15 cellular contexts compared by ENCODE assay signal in the genomic region with DNA sequence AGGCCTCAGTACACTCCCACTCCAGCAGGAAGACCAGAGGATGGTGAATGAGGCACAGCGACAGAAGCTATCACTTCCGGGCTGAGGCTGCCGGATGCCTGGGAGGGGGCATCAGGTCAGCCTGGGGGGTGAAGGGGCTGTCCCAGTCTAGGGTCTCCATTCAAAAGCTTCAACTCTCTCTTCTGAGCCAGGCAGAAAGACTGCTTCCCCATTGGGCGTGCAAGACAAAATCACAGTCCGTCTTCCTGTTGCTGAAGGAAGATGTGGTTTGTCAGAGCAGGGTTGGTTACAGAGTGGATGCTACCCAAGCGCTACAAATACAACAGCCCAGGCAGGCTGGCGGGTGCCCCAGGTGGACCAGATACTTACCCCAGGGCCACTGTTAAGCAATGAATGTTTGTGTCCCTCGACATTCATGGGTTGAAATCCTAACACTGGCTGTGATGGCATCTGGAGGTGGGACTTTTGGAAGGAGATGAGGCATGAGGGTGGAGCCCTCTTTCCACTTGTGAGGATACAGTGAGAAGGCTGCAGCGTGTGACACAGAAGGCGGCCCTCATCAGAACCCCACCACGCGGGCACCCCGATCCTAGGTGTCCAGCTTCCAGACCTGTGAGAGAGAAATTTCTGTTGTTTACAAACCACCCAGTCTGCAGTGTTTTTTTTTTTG. TPM values are rescaled to one million over a fixed set of nuclear protein-coding genes. Genes with fewer than 3 reads are reported as not detected.
A peak's percentile ranks its signal among the peaks of the same experiment; 100 is the strongest.
DNase-seq lines count a peak whose midpoint lies in the region; ATAC-seq, FAIRE-seq and TF ChIP-seq lines count a peak whose summit lies in the region.
"Had no signal": no experiment of that assay in that cellular context is flagged by ENCODE, and none has a peak within 500 bp of the region (broad histone marks: within the 10 kb centered on the region; RNA-seq: fewer than 3 reads in every experiment).

No MANE protein-coding gene starts in this region.

- H3K4me2 ChIP-seq in smooth muscle cell = no peak overlapping the region

- H3K4me1 Mint-ChIP-seq in CD14-positive monocyte = peaks cover 43% of the 10 kb centered on the region
- H3K4me1 Mint-ChIP-seq in activated CD8-positive, alpha-beta T cell treated with anti-CD3 and anti-CD28 coated beads for 36 hours (ENCODE audit: low read depth) = peaks cover 15% of the 10 kb centered on the region

- H3K9ac ChIP-seq in smooth muscle cell (ENCODE audit: low read depth) = no peak overlapping the region

- H3K27me3 Mint-ChIP-seq in CD14-positive monocyte (ENCODE audit: low read depth in 3 of 3) = peaks cover 0 to 4% (median 3%) of the 10 kb centered on the region in 3 donors
- H3K27me3 Mint-ChIP-seq in activated CD8-positive, alpha-beta T cell treated with anti-CD3 and anti-CD28 coated beads for 36 hours = no peaks in the 10 kb centered on the region

- peak overlapping the region; percentile 68 to 89 (median 89) for H3K27ac Mint-ChIP-seq in CD14-positive monocyte
- peak overlapping the region; percentile 73 for H3K27ac Mint-ChIP-seq in activated CD8-positive, alpha-beta T cell treated with anti-CD3 and anti-CD28 coated beads for 36 hours

- H3K27me3 ChIP-seq in smooth muscle cell (ENCODE audit: low read depth) = no peaks in the 10 kb centered on the region
- peaks cover 8% of the 10 kb centered on the region for H3K27me3 ChIP-seq in foreskin keratinocyte
- H3K27me3 ChIP-seq: esophagus muscularis mucosa had no signal

- no peaks in the 10 kb centered on the region for H3K36me3 ChIP-seq in smooth muscle cell (ENCODE audit: low read depth)
- H3K36me3 ChIP-seq: esophagus muscularis mucosa had no signal

- POLR2A ChIA-PET in activated CD8-positive, alpha-beta T cell treated with anti-CD3 and anti-CD28 coated beads for 36 hours (lab: Charles Lee) = interaction anchor here (1.0 kb wide), 1 partner anchor 128 kb away, joined by 3 read pairs; no protein-coding TSS in a partner anchor

- CTCF ChIA-PET in activated CD8-positive, alpha-beta T cell treated with anti-CD3 and anti-CD28 coated beads for 36 hours (lab: Charles Lee) = no interaction called here

- no peaks in the 10 kb centered on the region for H3K79me2 ChIP-seq in smooth muscle cell (ENCODE audit: low read depth)

- intact Hi-C loops in CD14-positive monocyte (cut with micrococcal nuclease) = no loop called here
- intact Hi-C loops in activated CD8-positive, alpha-beta T cell treated with anti-CD3 and anti-CD28 coated beads for 36 hours (cut with micrococcal nuclease) = no loop called here

- no peak for TF ChIP-seq CTCF in CD14-positive monocyte (IDR thresholded peaks at IDR 0.05)
- TF ChIP-seq CTCF in activated CD8-positive, alpha-beta T cell treated with anti-CD3 and anti-CD28 coated beads for 36 hours (IDR thresholded peaks at IDR 0.05) = no peak
- TF ChIP-seq CTCF in smooth muscle cell (IDR thresholded peaks at IDR 0.05; ENCODE audit: borderline replicate concordance, insufficient read depth, poor library complexity, severe bottlenecking) = no peak
- TF ChIP-seq CTCF in foreskin keratinocyte (conservative IDR thresholded peaks at IDR 0.05) = no peak

- H3F3A ChIP-seq in smooth muscle cell (ENCODE audit: low read depth) = no peaks in the 10 kb centered on the region

- H3K4me3 Mint-ChIP-seq in CD14-positive monocyte = peak overlapping the region in 1 of 2 donors; percentile 70
- H3K4me3 Mint-ChIP-seq in activated CD8-positive, alpha-beta T cell treated with anti-CD3 and anti-CD28 coated beads for 36 hours = no peak overlapping the region

- DNase-seq in CD14-positive monocyte (ENCODE audit: low spot score) = no peak
- peak; percentile 41 for DNase-seq in Jurkat, Clone E6-1 (ENCODE audit: low read depth, low spot score)
- DNase-seq in activated CD8-positive, alpha-beta T cell treated with anti-CD3 and anti-CD28 coated beads for 36 hours = peak; percentile 46
- peak; percentile 44 for DNase-seq in germinal center (ENCODE audit: low spot score)
- DNase-seq in hepatic stellate cell (ENCODE audit: low spot score) = no peak
- DNase-seq in smooth muscle cell (lab: John Stamatoyannopoulos, UW; ENCODE audit: unreplicated experiment) = no peak
- DNase-seq in GM12892 (ENCODE audit: insufficient read length) = no peak
- DNase-seq in foreskin keratinocyte = no peak
- DNase-seq: right cardiac atrium, SHP77 treated with DMSO at 0.1 percent for 48 hours had no signal

- H3K36me3 Mint-ChIP-seq in CD14-positive monocyte = peaks cover 0 to 3% of the 10 kb centered on the region in 2 donors
- no peaks in the 10 kb centered on the region for H3K36me3 Mint-ChIP-seq in activated CD8-positive, alpha-beta T cell treated with anti-CD3 and anti-CD28 coated beads for 36 hours (ENCODE audit: low read depth)

- peak overlapping the region; percentile 9; the same call in 1 of the 2 replicates for H3K4me3 ChIP-seq in Jurkat, Clone E6-1 (ENCODE audit: low read length)
- H3K4me3 ChIP-seq in smooth muscle cell = no peak overlapping the region
- H3K4me3 ChIP-seq: esophagus muscularis mucosa had no signal

- WGBS in smooth muscle cell (ENCODE audit: low lambda C conversion rate) = 93% methylated on average over 13 of the region's 13 CpGs

- peak; percentile 78 for ATAC-seq in activated CD8-positive, alpha-beta T cell treated with anti-CD3 and anti-CD28 coated beads for 36 hours
- no peak for ATAC-seq in foreskin keratinocyte
- ATAC-seq: right cardiac atrium had no signal

- H3K9me3 Mint-ChIP-seq in CD14-positive monocyte = no peaks in the 10 kb centered on the region
- no peaks in the 10 kb centered on the region for H3K9me3 Mint-ChIP-seq in activated CD8-positive, alpha-beta T cell treated with anti-CD3 and anti-CD28 coated beads for 36 hours

- H3K9me3 ChIP-seq in smooth muscle cell (replicated peaks; ENCODE audit: low read depth) = no peaks in the 10 kb centered on the region
- H3K9me3 ChIP-seq: esophagus muscularis mucosa had no signal

- H2AFZ ChIP-seq in smooth muscle cell (ENCODE audit: low read depth) = no peak overlapping the region

- H4K20me1 ChIP-seq in smooth muscle cell (ENCODE audit: low read depth) = no peaks in the 10 kb centered on the region

- H3K4me1 ChIP-seq in smooth muscle cell (ENCODE audit: low read depth) (no peaks in the 10 kb centered on the region), foreskin keratinocyte (no peaks in the 10 kb centered on the region)
- H3K4me1 ChIP-seq: esophagus muscularis mucosa had no signal

- no peak for FAIRE-seq in GM12892 (lab: Jason Lieb, UNC)

- no peak for TF ChIP-seq POLR2A in GM12892 (IDR thresholded peaks at IDR 0.05; ENCODE audit: low read depth, low read length)

- no peak overlapping the region for H3K27ac ChIP-seq in smooth muscle cell (ENCODE audit: low read depth)
- no peak overlapping the region for H3K27ac ChIP-seq in foreskin keratinocyte
- H3K27ac ChIP-seq: C4-2B, esophagus muscularis mucosa had no signal

RNA-seq across cellular contexts. Expression of a gene that starts 12.0 kb away (rescaled TPM):
- polyA plus RNA-seq in CD14-positive monocyte (10 to 100 TPM; 14.0 to 19.0 TPM), smooth muscle cell (not detected in 2 replicates), foreskin keratinocyte (not detected in 2 replicates)
- polyA plus RNA-seq in Jurkat, Clone E6-1 (2012; ENCODE audit: insufficient read depth, insufficient read length) = not detected
- not detected for total RNA-seq in activated CD8-positive, alpha-beta T cell treated with anti-CD3 and anti-CD28 coated beads for 36 hours
- total RNA-seq in smooth muscle cell (not detected in 2 replicates), foreskin keratinocyte (not detected in 2 replicates)
- polyA plus RNA-seq in GM12892 (2012; ENCODE audit: missing spikeins) = not detected
- total RNA-seq: activated CD8-positive, alpha-beta memory T cell treated with anti-CD3 and anti-CD28 coated beads for 36 hours; esophagus muscularis mucosa; mesenteric fat pad; NCI-H460; right cardiac atrium had no signal
- polyA plus RNA-seq: right cardiac atrium had no signal

RNA-seq across cellular contexts. Expression of a gene that starts 13.0 kb away (rescaled TPM):
- polyA plus RNA-seq in CD14-positive monocyte (10 to 100 TPM; 20.0 to 27.9 TPM), smooth muscle cell (60.3 and 114 TPM in 2 replicates), foreskin keratinocyte (7.0 and 7.5 TPM in 2 replicates)
- 29.1 TPM for polyA plus RNA-seq in Jurkat, Clone E6-1 (2012; ENCODE audit: insufficient read depth, insufficient read length)
- 10 to 100 TPM; 30.6 to 32.4 TPM for total RNA-seq in activated CD8-positive, alpha-beta T cell treated with anti-CD3 and anti-CD28 coated beads for 36 hours
- total RNA-seq in smooth muscle cell (36.1 and 36.6 TPM in 2 replicates), foreskin keratinocyte (12.8 and 15.5 TPM in 2 replicates)
- 42.4 TPM for polyA plus RNA-seq in GM12892 (2012; ENCODE audit: missing spikeins)

RNA-seq across cellular contexts. Expression of a gene that starts 56.1 kb away (rescaled TPM):
- polyA plus RNA-seq in CD14-positive monocyte = 10 to 100 TPM; 14.0 to 15.6 TPM
- 53.0 TPM for polyA plus RNA-seq in Jurkat, Clone E6-1 (2012; ENCODE audit: insufficient read depth, insufficient read length)
- total RNA-seq in activated CD8-positive, alpha-beta T cell treated with anti-CD3 and anti-CD28 coated beads for 36 hours = 10 to 100 TPM; 38.4 to 40.4 TPM
- total RNA-seq in smooth muscle cell = 35.9 and 44.8 TPM in 2 replicates
- 37.6 and 49.0 TPM in 2 replicates for polyA plus RNA-seq in smooth muscle cell
- polyA plus RNA-seq in GM12892 (2012; ENCODE audit: missing spikeins) = 32.5 TPM
- 108 and 112 TPM in 2 replicates for total RNA-seq in foreskin keratinocyte
- 93.5 and 102 TPM in 2 replicates for polyA plus RNA-seq in foreskin keratinocyte

Comparison
In these comparisons a context has a peak if more than half of its experiments do, and no peak if none do; other contexts are left out.
1. DNase-seq: peak in Jurkat, Clone E6-1 (single experiment), activated CD8-positive, alpha-beta T cell treated with anti-CD3 and anti-CD28 coated beads for 36 hours (single experiment) and germinal center (single experiment); none in CD14-positive monocyte (single experiment), hepatic stellate cell (single experiment), smooth muscle cell (single experiment), GM12892 (single experiment) and foreskin keratinocyte (0 of 2).